1 cellular context compared by ENCODE assay signal in the genomic region with DNA sequence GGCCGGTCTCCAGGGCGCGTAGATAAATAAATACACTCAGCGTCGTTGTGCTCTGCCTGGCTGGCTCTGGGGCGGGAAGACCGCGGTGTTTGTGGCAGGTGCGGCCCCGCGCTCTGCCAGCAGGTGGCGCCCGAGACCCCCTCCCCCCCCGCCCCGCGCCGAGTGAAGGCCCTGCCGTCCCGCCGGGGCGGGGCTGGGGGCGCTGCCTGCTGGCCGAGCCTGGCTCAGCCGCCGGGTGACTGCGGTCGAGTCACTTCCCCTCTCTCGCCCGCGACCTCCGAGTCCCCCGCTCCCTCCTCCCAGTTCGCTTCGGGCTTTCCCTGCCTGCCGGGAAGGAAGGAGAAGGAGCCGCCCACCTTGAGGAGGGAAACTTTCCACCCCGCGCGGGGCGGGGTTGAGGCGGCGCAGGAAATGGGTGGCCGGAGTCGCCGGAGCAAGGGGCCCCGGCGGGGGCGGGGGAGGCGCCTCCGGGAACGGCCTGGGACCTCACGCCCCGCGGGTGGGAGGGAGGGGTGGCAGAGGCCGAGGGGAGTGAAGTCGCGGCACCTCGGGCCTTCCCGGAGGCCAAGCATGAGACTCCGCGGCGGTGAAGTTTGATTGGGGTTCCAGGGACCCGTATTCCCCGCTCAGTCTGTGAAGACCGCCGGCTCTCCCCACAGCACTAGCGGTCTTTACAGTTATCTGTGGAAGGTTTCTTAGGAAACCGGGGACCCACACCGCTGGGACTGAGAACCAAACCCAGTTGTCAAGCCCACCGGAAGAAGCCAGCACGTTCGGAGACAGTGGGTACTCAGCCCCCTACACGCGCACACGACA.
TF ChIP-seq lines count a peak whose summit lies in the region.

No MANE protein-coding gene starts in this region.

TF ChIP-seq in K562, 482 proteins besides CTCF, POLR2A, EP300 and RAD21 (continued from another document and continues in another):
- TF ChIP-seq, protein P1, sequence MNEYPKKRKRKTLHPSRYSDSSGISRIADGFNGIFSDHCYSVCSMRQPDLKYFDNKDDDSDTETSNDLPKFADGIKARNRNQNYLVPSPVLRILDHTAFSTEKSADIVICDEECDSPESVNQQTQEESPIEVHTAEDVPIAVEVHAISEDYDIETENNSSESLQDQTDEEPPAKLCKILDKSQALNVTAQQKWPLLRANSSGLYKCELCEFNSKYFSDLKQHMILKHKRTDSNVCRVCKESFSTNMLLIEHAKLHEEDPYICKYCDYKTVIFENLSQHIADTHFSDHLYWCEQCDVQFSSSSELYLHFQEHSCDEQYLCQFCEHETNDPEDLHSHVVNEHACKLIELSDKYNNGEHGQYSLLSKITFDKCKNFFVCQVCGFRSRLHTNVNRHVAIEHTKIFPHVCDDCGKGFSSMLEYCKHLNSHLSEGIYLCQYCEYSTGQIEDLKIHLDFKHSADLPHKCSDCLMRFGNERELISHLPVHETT (CRISPR knock-in tag; conservative IDR thresholded peaks at IDR 0.05 in 1 of 2, IDR thresholded peaks at IDR 0.05 in 1 of 2), result peak in 1 of 2 experiments; percentile 100; a peak in 2 of 4 replicates
- TF ChIP-seq TGIF2 (CRISPR knock-in tag; IDR thresholded peaks at IDR 0.05) (peak; percentile 33; the same call in 1 of the 2 replicates), NRF1 (conservative IDR thresholded peaks at IDR 0.05 in 1 of 2, IDR thresholded peaks at IDR 0.05 in 1 of 2) (peak; percentile 78 to 82), FOSL1 (tag; conservative IDR thresholded peaks at IDR 0.05) (peak; percentile 72), RB1 (IDR thresholded peaks at IDR 0.05; ENCODE audit: low read depth) (peak; percentile 96), WHSC1 (IDR thresholded peaks at IDR 0.05; ENCODE audit: low read length) (no peak), ATF1 (CRISPR knock-in tag; IDR thresholded peaks at IDR 0.05) (no peak), ATF1 (tag; IDR thresholded peaks at IDR 0.05) (peak; percentile 32), CREB1 (IDR thresholded peaks at IDR 0.05) (no peak), CREB1 (CRISPR knock-in tag; IDR thresholded peaks at IDR 0.05) (peak; percentile 40), JUND (IDR thresholded peaks at IDR 0.05; ENCODE audit: borderline replicate concordance, low read depth, low read length) (peak; percentile 69; the same call in 1 of the 2 replicates), JUND (tag; IDR thresholded peaks at IDR 0.05; ENCODE audit: borderline replicate concordance, low read depth, low read length) (no peak; the same call in 2 of the 3 replicates), FIP1L1 (IDR thresholded peaks at IDR 0.05; ENCODE audit: low read depth, low read length, poor library complexity, severe bottlenecking) (peak; percentile 59), SIN3B (IDR thresholded peaks at IDR 0.05; ENCODE audit: low read depth) (0 out of 2 replicates have a peak, but pooled peaks have one; percentile 21), ZNF778 (CRISPR knock-in tag; IDR thresholded peaks at IDR 0.05) (no peak), BRD9 (IDR thresholded peaks at IDR 0.05; ENCODE audit: low read depth, partially characterized antibody) (no peak), ZNF589 (CRISPR knock-in tag; IDR thresholded peaks at IDR 0.05; ENCODE audit: low read depth) (no peak), CTBP1 (IDR thresholded peaks at IDR 0.05; ENCODE audit: borderline replicate concordance) (peak; percentile 68), HNRNPK (IDR thresholded peaks at IDR 0.05; ENCODE audit: low read depth, low read length, poor library complexity, severe bottlenecking) (peak; percentile 84), LCOR (CRISPR knock-in tag; IDR thresholded peaks at IDR 0.05) (0 out of 2 replicates have a peak, but pooled peaks have one; percentile 31), RNF2 (IDR thresholded peaks at IDR 0.05) (peak; percentile 70; the same call in 1 of the 2 replicates), GABPB1 (CRISPR knock-in tag; IDR thresholded peaks at IDR 0.05) (peak; percentile 81), CSDE1 (IDR thresholded peaks at IDR 0.05) (no peak), RBM39 (optimal IDR thresholded peaks at IDR 0.05; ENCODE audit: low read depth, low read length) (no peak), FOXJ3 (CRISPR knock-in tag; IDR thresholded peaks at IDR 0.05) (no peak), NCOA6 (IDR thresholded peaks at IDR 0.05) (no peak), BHLHE40 (IDR thresholded peaks at IDR 0.05; ENCODE audit: low read length) (peak; percentile 82), TEAD1 (CRISPR knock-in tag; IDR thresholded peaks at IDR 0.05) (no peak), CBX3 (IDR thresholded peaks at IDR 0.05; ENCODE audit: borderline replicate concordance in 1 of 2, low read length in 2 of 2) (no peak), GABPB2 (CRISPR knock-in tag; conservative IDR thresholded peaks at IDR 0.05) (no peak), TBL1XR1 (IDR thresholded peaks at IDR 0.05; ENCODE audit: low read length in 2 of 2) (peak; percentile 33 to 49; a peak in 1 of 4 replicates), STAT5A (IDR thresholded peaks at IDR 0.05; ENCODE audit: borderline replicate concordance, low read length) (0 out of 2 replicates have a peak, but pooled peaks have one; percentile 7), ETV5 (CRISPR knock-in tag; IDR thresholded peaks at IDR 0.05; ENCODE audit: low read depth) (peak; percentile 76), FUS (optimal IDR thresholded peaks at IDR 0.05; ENCODE audit: low read depth, low read length) (peak; percentile 43), GATAD2B (IDR thresholded peaks at IDR 0.05; ENCODE audit: borderline replicate concordance) (peak; percentile 85), MEIS2 (IDR thresholded peaks at IDR 0.05; ENCODE audit: partially characterized antibody) (peak; percentile 22), PHF20 (IDR thresholded peaks at IDR 0.05; ENCODE audit: partially characterized antibody) (no peak), SNIP1 (IDR thresholded peaks at IDR 0.05; ENCODE audit: low read depth) (no peak; the same call in 1 of the 2 replicates)
- TF ChIP-seq, protein P2, sequence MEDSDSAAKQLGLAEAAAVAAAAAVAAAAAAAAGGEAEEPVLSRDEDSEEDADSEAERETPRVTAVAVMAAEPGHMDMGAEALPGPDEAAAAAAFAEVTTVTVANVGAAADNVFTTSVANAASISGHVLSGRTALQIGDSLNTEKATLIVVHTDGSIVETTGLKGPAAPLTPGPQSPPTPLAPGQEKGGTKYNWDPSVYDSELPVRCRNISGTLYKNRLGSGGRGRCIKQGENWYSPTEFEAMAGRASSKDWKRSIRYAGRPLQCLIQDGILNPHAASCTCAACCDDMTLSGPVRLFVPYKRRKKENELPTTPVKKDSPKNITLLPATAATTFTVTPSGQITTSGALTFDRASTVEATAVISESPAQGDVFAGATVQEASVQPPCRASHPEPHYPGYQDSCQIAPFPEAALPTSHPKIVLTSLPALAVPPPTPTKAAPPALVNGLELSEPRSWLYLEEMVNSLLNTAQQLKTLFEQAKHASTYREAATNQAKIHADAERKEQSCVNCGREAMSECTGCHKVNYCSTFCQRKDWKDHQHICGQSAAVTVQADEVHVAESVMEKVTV (CRISPR knock-in tag; IDR thresholded peaks at IDR 0.05), result peak; percentile 72
- TF ChIP-seq, protein P3, sequence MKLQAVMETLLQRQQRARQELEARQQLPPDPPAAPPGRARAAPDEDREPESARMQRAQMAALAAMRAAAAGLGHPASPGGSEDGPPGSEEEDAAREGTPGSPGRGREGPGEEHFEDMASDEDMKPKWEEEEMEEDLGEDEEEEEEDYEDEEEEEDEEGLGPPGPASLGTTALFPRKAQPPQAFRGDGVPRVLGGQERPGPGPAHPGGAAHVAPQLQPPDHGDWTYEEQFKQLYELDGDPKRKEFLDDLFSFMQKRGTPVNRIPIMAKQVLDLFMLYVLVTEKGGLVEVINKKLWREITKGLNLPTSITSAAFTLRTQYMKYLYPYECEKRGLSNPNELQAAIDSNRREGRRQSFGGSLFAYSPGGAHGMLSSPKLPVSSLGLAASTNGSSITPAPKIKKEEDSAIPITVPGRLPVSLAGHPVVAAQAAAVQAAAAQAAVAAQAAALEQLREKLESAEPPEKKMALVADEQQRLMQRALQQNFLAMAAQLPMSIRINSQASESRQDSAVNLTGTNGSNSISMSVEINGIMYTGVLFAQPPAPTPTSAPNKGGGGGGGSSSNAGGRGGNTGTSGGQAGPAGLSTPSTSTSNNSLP (IDR thresholded peaks at IDR 0.05; ENCODE audit: borderline replicate concordance, low read depth, low read length), result no peak
- TF ChIP-seq, protein P4, sequence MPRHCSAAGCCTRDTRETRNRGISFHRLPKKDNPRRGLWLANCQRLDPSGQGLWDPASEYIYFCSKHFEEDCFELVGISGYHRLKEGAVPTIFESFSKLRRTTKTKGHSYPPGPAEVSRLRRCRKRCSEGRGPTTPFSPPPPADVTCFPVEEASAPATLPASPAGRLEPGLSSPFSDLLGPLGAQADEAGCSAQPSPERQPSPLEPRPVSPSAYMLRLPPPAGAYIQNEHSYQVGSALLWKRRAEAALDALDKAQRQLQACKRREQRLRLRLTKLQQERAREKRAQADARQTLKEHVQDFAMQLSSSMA (CRISPR knock-in tag; IDR thresholded peaks at IDR 0.05), result peak; percentile 71; the same call in 1 of the 2 replicates
- TF ChIP-seq, protein P5, sequence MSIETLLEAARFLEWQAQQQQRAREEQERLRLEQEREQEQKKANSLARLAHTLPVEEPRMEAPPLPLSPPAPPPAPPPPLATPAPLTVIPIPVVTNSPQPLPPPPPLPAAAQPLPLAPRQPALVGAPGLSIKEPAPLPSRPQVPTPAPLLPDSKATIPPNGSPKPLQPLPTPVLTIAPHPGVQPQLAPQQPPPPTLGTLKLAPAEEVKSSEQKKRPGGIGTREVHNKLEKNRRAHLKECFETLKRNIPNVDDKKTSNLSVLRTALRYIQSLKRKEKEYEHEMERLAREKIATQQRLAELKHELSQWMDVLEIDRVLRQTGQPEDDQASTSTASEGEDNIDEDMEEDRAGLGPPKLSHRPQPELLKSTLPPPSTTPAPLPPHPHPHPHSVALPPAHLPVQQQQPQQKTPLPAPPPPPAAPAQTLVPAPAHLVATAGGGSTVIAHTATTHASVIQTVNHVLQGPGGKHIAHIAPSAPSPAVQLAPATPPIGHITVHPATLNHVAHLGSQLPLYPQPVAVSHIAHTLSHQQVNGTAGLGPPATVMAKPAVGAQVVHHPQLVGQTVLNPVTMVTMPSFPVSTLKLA (conservative IDR thresholded peaks at IDR 0.05), result peak; percentile 6 to 43; a peak in 1 of 4 replicates
- TF ChIP-seq, protein P6, sequence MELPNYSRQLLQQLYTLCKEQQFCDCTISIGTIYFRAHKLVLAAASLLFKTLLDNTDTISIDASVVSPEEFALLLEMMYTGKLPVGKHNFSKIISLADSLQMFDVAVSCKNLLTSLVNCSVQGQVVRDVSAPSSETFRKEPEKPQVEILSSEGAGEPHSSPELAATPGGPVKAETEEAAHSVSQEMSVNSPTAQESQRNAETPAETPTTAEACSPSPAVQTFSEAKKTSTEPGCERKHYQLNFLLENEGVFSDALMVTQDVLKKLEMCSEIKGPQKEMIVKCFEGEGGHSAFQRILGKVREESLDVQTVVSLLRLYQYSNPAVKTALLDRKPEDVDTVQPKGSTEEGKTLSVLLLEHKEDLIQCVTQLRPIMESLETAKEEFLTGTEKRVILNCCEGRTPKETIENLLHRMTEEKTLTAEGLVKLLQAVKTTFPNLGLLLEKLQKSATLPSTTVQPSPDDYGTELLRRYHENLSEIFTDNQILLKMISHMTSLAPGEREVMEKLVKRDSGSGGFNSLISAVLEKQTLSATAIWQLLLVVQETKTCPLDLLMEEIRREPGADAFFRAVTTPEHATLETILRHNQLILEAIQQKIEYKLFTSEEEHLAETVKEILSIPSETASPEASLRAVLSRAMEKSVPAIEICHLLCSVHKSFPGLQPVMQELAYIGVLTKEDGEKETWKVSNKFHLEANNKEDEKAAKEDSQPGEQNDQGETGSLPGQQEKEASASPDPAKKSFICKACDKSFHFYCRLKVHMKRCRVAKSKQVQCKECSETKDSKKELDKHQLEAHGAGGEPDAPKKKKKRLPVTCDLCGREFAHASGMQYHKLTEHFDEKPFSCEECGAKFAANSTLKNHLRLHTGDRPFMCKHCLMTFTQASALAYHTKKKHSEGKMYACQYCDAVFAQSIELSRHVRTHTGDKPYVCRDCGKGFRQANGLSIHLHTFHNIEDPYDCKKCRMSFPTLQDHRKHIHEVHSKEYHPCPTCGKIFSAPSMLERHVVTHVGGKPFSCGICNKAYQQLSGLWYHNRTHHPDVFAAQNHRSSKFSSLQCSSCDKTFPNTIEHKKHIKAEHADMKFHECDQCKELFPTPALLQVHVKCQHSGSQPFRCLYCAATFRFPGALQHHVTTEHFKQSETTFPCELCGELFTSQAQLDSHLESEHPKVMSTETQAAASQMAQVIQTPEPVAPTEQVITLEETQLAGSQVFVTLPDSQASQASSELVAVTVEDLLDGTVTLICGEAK (IDR thresholded peaks at IDR 0.05), result 0 out of 2 replicates have a peak, but pooled peaks have one; percentile 27
- TF ChIP-seq, protein P6 (CRISPR knock-in tag; IDR thresholded peaks at IDR 0.05), result no peak
- TF ChIP-seq, protein P7, sequence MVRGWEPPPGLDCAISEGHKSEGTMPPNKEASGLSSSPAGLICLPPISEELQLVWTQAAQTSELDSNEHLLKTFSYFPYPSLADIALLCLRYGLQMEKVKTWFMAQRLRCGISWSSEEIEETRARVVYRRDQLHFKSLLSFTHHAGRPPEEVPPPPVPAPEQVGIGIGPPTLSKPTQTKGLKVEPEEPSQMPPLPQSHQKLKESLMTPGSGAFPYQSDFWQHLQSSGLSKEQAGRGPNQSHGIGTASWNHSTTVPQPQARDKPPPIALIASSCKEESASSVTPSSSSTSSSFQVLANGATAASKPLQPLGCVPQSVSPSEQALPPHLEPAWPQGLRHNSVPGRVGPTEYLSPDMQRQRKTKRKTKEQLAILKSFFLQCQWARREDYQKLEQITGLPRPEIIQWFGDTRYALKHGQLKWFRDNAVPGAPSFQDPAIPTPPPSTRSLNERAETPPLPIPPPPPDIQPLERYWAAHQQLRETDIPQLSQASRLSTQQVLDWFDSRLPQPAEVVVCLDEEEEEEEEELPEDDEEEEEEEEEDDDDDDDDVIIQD (CRISPR knock-in tag; IDR thresholded peaks at IDR 0.05), result no peak
